ENCODE assay signal across 29 cellular contexts in the genomic region with DNA sequence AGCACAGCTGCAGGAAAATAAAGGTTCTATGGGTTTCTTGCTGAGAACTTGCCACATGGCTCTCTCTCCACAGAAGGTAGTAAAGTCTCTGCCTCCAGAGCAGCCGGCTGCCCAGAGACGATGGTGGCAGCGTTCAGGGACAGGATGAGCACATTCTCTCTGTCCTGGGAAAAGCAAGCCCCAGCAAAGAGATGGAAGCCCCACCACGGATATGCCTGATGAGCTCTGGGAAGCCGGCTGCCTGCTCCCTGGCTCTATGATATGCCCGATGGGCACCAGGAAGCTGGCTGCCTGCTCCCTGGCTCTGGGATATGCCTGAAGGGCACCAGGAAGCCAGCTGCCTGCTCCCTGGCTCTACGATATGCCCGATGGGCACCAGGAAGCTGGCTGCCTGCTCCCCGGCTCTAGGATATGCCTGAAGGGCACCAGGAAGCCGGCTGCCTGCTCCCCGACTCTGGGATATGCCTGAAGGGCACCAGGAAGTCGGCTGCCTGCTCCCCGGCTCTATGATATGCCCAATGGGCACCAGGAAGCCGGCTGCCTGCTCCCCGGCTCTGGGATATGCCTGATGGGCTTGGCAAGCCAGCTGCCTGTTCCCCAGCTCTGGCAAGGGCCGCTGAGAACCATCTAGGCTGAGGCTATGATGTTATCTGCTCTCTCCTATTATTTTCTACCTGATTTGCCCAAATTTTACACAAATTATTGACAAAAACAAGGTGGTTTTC. TPM values are rescaled to one million over a fixed set of nuclear protein-coding genes. Genes with fewer than 3 reads are reported as not detected.
"Had no signal": no experiment of that assay in that cellular context is flagged by ENCODE, and none has a peak within 500 bp of the region (broad histone marks: within the 10 kb centered on the region; RNA-seq: fewer than 3 reads in every experiment).

No MANE protein-coding gene starts in this region.

- H3K4me1 Mint-ChIP-seq: naive B cell; stimulated activated effector memory CD8-positive, alpha-beta T cell treated with anti-CD3 and anti-CD28 coated beads, Interleukin-12 subunit alpha, Interleukin-12 subunit beta, amount 100 ng/mL, for 72 hours; stimulated activated naive B cell treated with anti-CD40 and anti-IgM and Interleukin-4, amounts not matched to agents 10 μg/mL and 1 μg/mL and 100 μg/mL, for 72 hours had no signal

- H3K4me2 ChIP-seq: smooth muscle cell had no signal

- ATAC-seq: naive thymus-derived CD8-positive, alpha-beta T cell; natural killer cell treated with Interleukin-12 subunit alpha and Interleukin-12 subunit beta and Interleukin-15 and Interleukin-18, amount 100 ng/mL, for 72 hours; psoas muscle; right cardiac atrium; stimulated activated effector memory CD8-positive, alpha-beta T cell treated with anti-CD3 and anti-CD28 coated beads, Interleukin-12 subunit alpha, Interleukin-12 subunit beta, amount 100 ng/mL, for 72 hours; stimulated activated naive B cell treated with anti-CD40 and anti-IgM and Interleukin-4, amounts not matched to agents 10 μg/mL and 1 μg/mL and 100 μg/mL, for 72 hours had no signal

- H3K9me3 Mint-ChIP-seq: natural killer cell treated with Interleukin-12 subunit alpha and Interleukin-12 subunit beta and Interleukin-15 and Interleukin-18, amount 100 ng/mL, for 72 hours; stimulated activated effector memory CD8-positive, alpha-beta T cell treated with anti-CD3 and anti-CD28 coated beads, Interleukin-12 subunit alpha, Interleukin-12 subunit beta, amount 100 ng/mL, for 72 hours; stimulated activated naive B cell treated with anti-CD40 and anti-IgM and Interleukin-4, amounts not matched to agents 10 μg/mL and 1 μg/mL and 100 μg/mL, for 72 hours; stimulated activated naive CD8-positive, alpha-beta T cell treated with anti-CD3 and anti-CD28 coated beads, Interleukin-15, Interleukin-2, amounts not matched to agents 100 ng/mL and 50 ng/mL, for 24 hours had no signal

- H3K36me3 ChIP-seq: neutrophil, right lobe of liver, stomach, thoracic aorta, thyroid gland, tibial nerve, upper lobe of left lung, uterus had no signal

- H3K9ac ChIP-seq: parathyroid adenoma had no signal

- H3K27ac ChIP-seq: neutrophil, parathyroid adenoma, psoas muscle, right lobe of liver, skin epidermis, stomach, thoracic aorta, thyroid gland, tibial nerve, upper lobe of left lung, uterus had no signal

- H2AFZ ChIP-seq: parathyroid adenoma had no signal

- H3K79me2 ChIP-seq: parathyroid adenoma had no signal

- H3K27me3 ChIP-seq: neutrophil, right lobe of liver, thyroid gland, tibial nerve, upper lobe of left lung, uterus had no signal

- H3K27ac Mint-ChIP-seq: naive B cell; natural killer cell treated with Interleukin-12 subunit alpha and Interleukin-12 subunit beta and Interleukin-15 and Interleukin-18, amount 100 ng/mL, for 72 hours; nephron progenitor cell; progenitor cell of endocrine pancreas; stimulated activated effector memory CD8-positive, alpha-beta T cell treated with anti-CD3 and anti-CD28 coated beads, Interleukin-12 subunit alpha, Interleukin-12 subunit beta, amount 100 ng/mL, for 72 hours; stimulated activated naive B cell treated with anti-CD40 and anti-IgM and Interleukin-4, amounts not matched to agents 10 μg/mL and 1 μg/mL and 100 μg/mL, for 72 hours; stimulated activated naive CD8-positive, alpha-beta T cell treated with anti-CD3 and anti-CD28 coated beads, Interleukin-15, Interleukin-2, amounts not matched to agents 100 ng/mL and 50 ng/mL, for 24 hours had no signal

- DNase-seq: naive B cell; naive thymus-derived CD8-positive, alpha-beta T cell; nephron progenitor cell; nucleus accumbens; psoas muscle; right cardiac atrium; right lobe of liver; stimulated activated CD4-positive, alpha-beta T cell treated with anti-CD3 and anti-CD28 coated beads, Interleukin-15, amount 100 ng/mL, for 24 hours; stimulated activated CD4-positive, alpha-beta T cell treated with anti-CD3 and anti-CD28 coated beads, Interleukin-2, amount 100 ng/mL, for 24 hours; stimulated activated CD4-positive, alpha-beta T cell treated with anti-CD3 and anti-CD28 coated beads, Interleukin-2, amount 100 ng/mL, for 48 hours; stimulated activated CD4-positive, alpha-beta T cell treated with anti-CD3 and anti-CD28 coated beads, Interleukin-4, amount 100 ng/mL, for 24 hours; stimulated activated naive B cell treated with anti-CD40 and anti-IgM and Interleukin-4, amounts not matched to agents 10 μg/mL and 1 μg/mL and 100 μg/mL, for 72 hours; stimulated activated naive CD4-positive, alpha-beta T cell treated with Interleukin-2 at 50 U/mL for 16 hours; stomach; thyroid gland; uterus had no signal

- H3K4me1 ChIP-seq: parathyroid adenoma, psoas muscle, right lobe of liver, stomach, thyroid gland, tibial nerve, upper lobe of left lung, uterus had no signal

- H3K4me3 ChIP-seq: psoas muscle, right lobe of liver, skin epidermis, smooth muscle cell, stomach, thoracic aorta, thyroid gland, tibial nerve, upper lobe of left lung, uterus had no signal

- H3K9me3 ChIP-seq: neutrophil, psoas muscle, right lobe of liver, stomach, thoracic aorta, thyroid gland, uterus had no signal

- H3K36me3 Mint-ChIP-seq: naive B cell; naive thymus-derived CD8-positive, alpha-beta T cell; natural killer cell treated with Interleukin-12 subunit alpha and Interleukin-12 subunit beta and Interleukin-15 and Interleukin-18, amount 100 ng/mL, for 72 hours; stimulated activated effector memory CD8-positive, alpha-beta T cell treated with anti-CD3 and anti-CD28 coated beads, Interleukin-12 subunit alpha, Interleukin-12 subunit beta, amount 100 ng/mL, for 72 hours; stimulated activated naive B cell treated with anti-CD40 and anti-IgM and Interleukin-4, amounts not matched to agents 10 μg/mL and 1 μg/mL and 100 μg/mL, for 72 hours had no signal

- H3K4me3 Mint-ChIP-seq: naive B cell; naive thymus-derived CD8-positive, alpha-beta T cell; natural killer cell treated with Interleukin-12 subunit alpha and Interleukin-12 subunit beta and Interleukin-15 and Interleukin-18, amount 100 ng/mL, for 72 hours; nephron progenitor cell; neural crest cell; stimulated activated effector memory CD8-positive, alpha-beta T cell treated with anti-CD3 and anti-CD28 coated beads, Interleukin-12 subunit alpha, Interleukin-12 subunit beta, amount 100 ng/mL, for 72 hours; stimulated activated naive B cell treated with anti-CD40 and anti-IgM and Interleukin-4, amounts not matched to agents 10 μg/mL and 1 μg/mL and 100 μg/mL, for 72 hours; stimulated activated naive CD8-positive, alpha-beta T cell treated with anti-CD3 and anti-CD28 coated beads, Interleukin-15, Interleukin-2, amounts not matched to agents 100 ng/mL and 50 ng/mL, for 24 hours had no signal

RNA-seq across cellular contexts. Expression of a gene that starts 21.5 kb away (rescaled TPM):
- total RNA-seq: osteocyte, right lobe of liver, smooth muscle cell had no signal
